Comparison of ENCODE assay signal across 19 cellular contexts in the genomic region with DNA sequence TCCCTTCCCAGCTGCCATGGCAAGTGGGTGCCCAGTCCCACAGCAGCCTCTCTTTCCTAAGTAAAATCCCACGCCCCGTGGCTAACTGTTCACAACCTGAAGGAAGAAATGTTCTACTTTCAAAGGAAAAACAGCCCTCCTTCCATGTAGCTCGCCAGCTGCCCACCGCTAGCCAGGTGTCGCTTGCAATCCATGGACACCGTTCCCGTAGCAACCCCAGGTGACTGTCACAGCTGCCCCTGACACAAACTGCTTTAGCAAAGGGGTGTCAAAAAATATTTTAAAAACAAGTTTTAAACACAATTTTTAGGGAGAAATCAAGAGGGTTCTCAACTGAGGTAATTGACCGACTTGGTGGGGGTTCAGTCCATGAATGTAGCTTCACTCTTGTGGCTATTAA. TPM values are rescaled to one million over a fixed set of nuclear protein-coding genes. Genes with fewer than 3 reads are reported as not detected.
"Had no signal": no experiment of that assay in that cellular context is flagged by ENCODE, and none has a peak within 500 bp of the region (broad histone marks: within the 10 kb centered on the region; RNA-seq: fewer than 3 reads in every experiment).

No MANE protein-coding gene starts in this region.

- H3K9me3 Mint-ChIP-seq: activated CD4-positive, alpha-beta memory T cell treated with anti-CD3 and anti-CD28 coated beads, Interleukin-2, amount 10 ng/mL, durations not matched to agents 7 days and 5 days; activated naive CD8-positive, alpha-beta T cell treated with anti-CD3 and anti-CD28 coated beads for 36 hours; activated T-helper 17 cell treated with anti-CD3 and anti-CD28 coated beads, Interleukin-2, amount 50 U/mL, for 72 hours; effector memory CD8-positive, alpha-beta T cell; immature natural killer cell; naive thymus-derived CD8-positive, alpha-beta T cell; stimulated activated naive B cell treated with anti-CD40 and anti-IgM and Interleukin-4, amounts not matched to agents 10 μg/mL and 1 μg/mL and 100 μg/mL, for 72 hours had no signal

- DNase-seq: activated CD4-positive, alpha-beta memory T cell treated with anti-CD3 and anti-CD28 coated beads, Interleukin-2, amount 10 ng/mL, durations not matched to agents 7 days and 5 days; activated CD4-positive, alpha-beta T cell treated with anti-CD3 and anti-CD28 coated beads for 48 hours; activated CD4-positive, CD25-positive, alpha-beta regulatory T cell; activated CD8-positive, alpha-beta memory T cell treated with anti-CD3 and anti-CD28 coated beads, Interleukin-2, amount 10 ng/mL, durations not matched to agents 7 days and 5 days; activated naive CD4-positive, alpha-beta T cell; activated naive CD8-positive, alpha-beta T cell treated with anti-CD3 and anti-CD28 coated beads for 36 hours; activated T-cell treated with anti-CD3 and anti-CD28 coated beads, Interleukin-2, amount 50 U/mL, for 1 hour; amniotic stem cell; body of pancreas; effector memory CD8-positive, alpha-beta T cell; immature natural killer cell; left ventricle myocardium superior; naive thymus-derived CD8-positive, alpha-beta T cell; sigmoid colon; stimulated activated CD4-positive, alpha-beta T cell treated with anti-CD3 and anti-CD28 coated beads, Interleukin-4, amount 100 ng/mL, for 4 hours; stimulated activated naive B cell treated with anti-CD40 and anti-IgM and Interleukin-4, amounts not matched to agents 10 μg/mL and 1 μg/mL and 100 μg/mL, for 72 hours; T-helper 9 cell had no signal

- H3K9me3 ChIP-seq: body of pancreas, sigmoid colon, thoracic aorta had no signal

- H3K4me3 ChIP-seq: body of pancreas, sigmoid colon, thoracic aorta had no signal

- H3K27me3 Mint-ChIP-seq: activated naive CD8-positive, alpha-beta T cell treated with anti-CD3 and anti-CD28 coated beads for 36 hours had no signal

- ATAC-seq: activated CD8-positive, alpha-beta memory T cell treated with anti-CD3 and anti-CD28 coated beads, Interleukin-2, amount 10 ng/mL, durations not matched to agents 7 days and 5 days; activated T-helper 17 cell treated with anti-CD3 and anti-CD28 coated beads, Interleukin-2, amount 50 U/mL, for 72 hours; body of pancreas; effector memory CD8-positive, alpha-beta T cell; left ventricle myocardium superior; naive thymus-derived CD8-positive, alpha-beta T cell; stimulated activated naive B cell treated with anti-CD40 and anti-IgM and Interleukin-4, amounts not matched to agents 10 μg/mL and 1 μg/mL and 100 μg/mL, for 72 hours had no signal

- H3K4me3 Mint-ChIP-seq: activated CD4-positive, alpha-beta memory T cell treated with anti-CD3 and anti-CD28 coated beads, Interleukin-2, amount 10 ng/mL, durations not matched to agents 7 days and 5 days; activated CD8-positive, alpha-beta memory T cell treated with anti-CD3 and anti-CD28 coated beads, Interleukin-2, amount 10 ng/mL, durations not matched to agents 7 days and 5 days; activated naive CD8-positive, alpha-beta T cell treated with anti-CD3 and anti-CD28 coated beads for 36 hours; activated T-helper 17 cell treated with anti-CD3 and anti-CD28 coated beads, Interleukin-2, amount 50 U/mL, for 72 hours; effector memory CD8-positive, alpha-beta T cell; immature natural killer cell; naive thymus-derived CD8-positive, alpha-beta T cell; stimulated activated naive B cell treated with anti-CD40 and anti-IgM and Interleukin-4, amounts not matched to agents 10 μg/mL and 1 μg/mL and 100 μg/mL, for 72 hours had no signal

- H3K36me3 ChIP-seq: sigmoid colon, thoracic aorta had no signal

- H3K27me3 ChIP-seq: body of pancreas had no signal

- H3K27ac Mint-ChIP-seq: activated CD4-positive, alpha-beta memory T cell treated with anti-CD3 and anti-CD28 coated beads, Interleukin-2, amount 10 ng/mL, durations not matched to agents 7 days and 5 days; activated CD8-positive, alpha-beta memory T cell treated with anti-CD3 and anti-CD28 coated beads, Interleukin-2, amount 10 ng/mL, durations not matched to agents 7 days and 5 days; activated naive CD8-positive, alpha-beta T cell treated with anti-CD3 and anti-CD28 coated beads for 36 hours; activated T-helper 17 cell treated with anti-CD3 and anti-CD28 coated beads, Interleukin-2, amount 50 U/mL, for 72 hours; effector memory CD8-positive, alpha-beta T cell; immature natural killer cell; stimulated activated naive B cell treated with anti-CD40 and anti-IgM and Interleukin-4, amounts not matched to agents 10 μg/mL and 1 μg/mL and 100 μg/mL, for 72 hours had no signal

- H3K4me1 ChIP-seq: body of pancreas had no signal

- H3K36me3 Mint-ChIP-seq: activated CD8-positive, alpha-beta memory T cell treated with anti-CD3 and anti-CD28 coated beads, Interleukin-2, amount 10 ng/mL, durations not matched to agents 7 days and 5 days; activated naive CD8-positive, alpha-beta T cell treated with anti-CD3 and anti-CD28 coated beads for 36 hours; immature natural killer cell; naive thymus-derived CD8-positive, alpha-beta T cell; stimulated activated naive B cell treated with anti-CD40 and anti-IgM and Interleukin-4, amounts not matched to agents 10 μg/mL and 1 μg/mL and 100 μg/mL, for 72 hours had no signal

- H3K27ac ChIP-seq: body of pancreas, sigmoid colon, thoracic aorta had no signal

- H3K4me1 Mint-ChIP-seq: activated CD4-positive, alpha-beta memory T cell treated with anti-CD3 and anti-CD28 coated beads, Interleukin-2, amount 10 ng/mL, durations not matched to agents 7 days and 5 days; activated CD8-positive, alpha-beta memory T cell treated with anti-CD3 and anti-CD28 coated beads, Interleukin-2, amount 10 ng/mL, durations not matched to agents 7 days and 5 days; activated naive CD8-positive, alpha-beta T cell treated with anti-CD3 and anti-CD28 coated beads for 36 hours; activated T-helper 17 cell treated with anti-CD3 and anti-CD28 coated beads, Interleukin-2, amount 50 U/mL, for 72 hours; immature natural killer cell; naive thymus-derived CD8-positive, alpha-beta T cell had no signal

RNA-seq across cellular contexts. Expression of gene CGNL1, which starts 21.0 kb away (rescaled TPM):
- polyA plus RNA-seq: immature natural killer cell; naive thymus-derived CD8-positive, alpha-beta T cell had no signal
